In the genomic region with DNA sequence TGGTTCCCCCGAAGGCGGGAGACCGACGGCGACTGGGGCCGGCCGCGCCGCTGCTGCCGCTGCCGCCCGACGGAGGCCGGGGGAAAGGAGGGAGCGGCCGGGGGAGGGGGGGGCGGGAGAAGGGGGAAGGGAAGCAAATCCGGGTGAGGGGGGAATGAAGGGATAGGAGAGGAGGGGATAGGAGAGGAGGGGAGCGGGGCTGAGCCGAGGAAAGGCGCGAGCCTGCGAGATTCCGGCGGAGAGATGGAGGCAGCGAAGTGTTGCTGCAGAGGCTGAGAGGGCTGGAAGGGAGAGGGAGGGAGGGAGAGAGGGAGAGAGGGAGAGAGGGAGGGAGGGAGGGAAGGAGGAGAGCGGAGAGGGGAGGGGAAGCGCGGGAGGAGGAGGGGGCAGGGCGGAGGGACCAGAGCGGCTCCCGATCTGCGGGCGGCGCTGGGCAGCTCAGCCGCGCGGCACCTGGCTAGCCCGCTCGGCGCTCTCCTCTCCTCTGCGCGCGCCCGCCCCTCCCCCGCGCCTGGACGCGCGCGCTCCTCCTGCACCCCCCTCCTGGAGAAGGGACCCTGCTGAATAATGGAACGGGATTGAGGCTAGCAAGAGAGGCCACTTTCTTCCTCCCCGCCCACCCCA, we compare ENCODE assay signal across 10 cellular contexts. TPM values are rescaled to one million over a fixed set of nuclear protein-coding genes. Genes with fewer than 3 reads are reported as not detected.
DNase-seq lines count a peak whose midpoint lies in the region; ATAC-seq and TF ChIP-seq lines count a peak whose summit lies in the region.
"Had no signal": no experiment of that assay in that cellular context is flagged by ENCODE, and none has a peak within 500 bp of the region (broad histone marks: within the 10 kb centered on the region; RNA-seq: fewer than 3 reads in every experiment).

No MANE protein-coding gene starts in this region.

- no peaks in the 10 kb centered on the region for H3F3A ChIP-seq in GM23248 (ENCODE audit: insufficient read depth)

- in situ Hi-C loops in GM23248 (cut with MboI), result no loop called here

- 0 to 3% methylated on average over 8 to 41 of the region's 53 CpGs for WGBS in GM23248 (ENCODE audit: low coverage in 1 of 2, low lambda C conversion rate in 2 of 2, missing lambda C conversion rate in 2 of 2), 2 experiments
- WGBS in psoas muscle, 3 donors, result 1 to 3% (median 3%) methylated on average over 3 to 49 of the region's 53 CpGs

- H3K36me3 ChIP-seq in GM23248 (ENCODE audit: low read depth) (no peaks in the 10 kb centered on the region), psoas muscle (ENCODE audit: insufficient read depth in 1 of 2, low read depth in 1 of 2) (no peaks in the 10 kb centered on the region)

- TF ChIP-seq CTCF in psoas muscle (IDR thresholded peaks at IDR 0.05), result no peak

- no peak overlapping the region for H3K4me3 ChIP-seq in GM23248
- H3K4me3 ChIP-seq in psoas muscle, result peak overlapping the region; percentile 38

- no peaks in the 10 kb centered on the region for H4K20me1 ChIP-seq in GM23248 (ENCODE audit: insufficient read depth)

- H3K4me2 ChIP-seq in GM23248 (ENCODE audit: unreplicated experiment), result no peak overlapping the region

- H3K9me2 ChIP-seq in GM23248 (ENCODE audit: insufficient read depth), result no peaks in the 10 kb centered on the region

- no peak overlapping the region for H2AFZ ChIP-seq in GM23248

- no peak for TF ChIP-seq POLR2A in GM18505 (IDR thresholded peaks at IDR 0.05; ENCODE audit: borderline replicate concordance, extremely low read depth, insufficient read depth, insufficient read length)

- intact Hi-C loops in left ventricle myocardium superior (cut with micrococcal nuclease), result no loop called here
- intact Hi-C loops in psoas muscle (cut with DNase I), result no loop called here

- DNase-seq in GM23248 (peak; percentile 16), NCI-H526 treated with DMSO at 0.1 percent for 48 hours (lab: John Stamatoyannopoulos, UW) (peak; percentile 66), left ventricle myocardium superior (no peak), psoas muscle (no peak)
- DNase-seq: kidney had no signal

- H3K27me3 ChIP-seq in GM23248 (replicated peaks; ENCODE audit: insufficient read depth) (peaks cover 71% of the 10 kb centered on the region), psoas muscle (ENCODE audit: insufficient read depth in 3 of 3, low read length in 2 of 3) (peaks cover 0 to 62% (median 32%) of the 10 kb centered on the region in 3 donors)

- H3K79me2 ChIP-seq in GM23248 (ENCODE audit: insufficient read depth), result no peaks in the 10 kb centered on the region

- no peaks in the 10 kb centered on the region for H3K4me1 ChIP-seq in GM23248 (ENCODE audit: insufficient read depth)
- H3K4me1 ChIP-seq in psoas muscle, result no peaks in the 10 kb centered on the region

- H3K27ac ChIP-seq in GM23248, result no peak overlapping the region
- no peak overlapping the region for H3K27ac ChIP-seq in psoas muscle

- ATAC-seq in left ventricle myocardium superior, result peak; percentile 55
- ATAC-seq in psoas muscle, result peak in 1 of 4 donors; percentile 28
- ATAC-seq in HG02981 (IDR thresholded peaks at IDR 0.05; ENCODE audit: unreplicated experiment), result no peak
- ATAC-seq in GM18505 (IDR thresholded peaks at IDR 0.05; ENCODE audit: unreplicated experiment), result no peak
- ATAC-seq in HG03457 (IDR thresholded peaks at IDR 0.05; ENCODE audit: unreplicated experiment), result no peak
- ATAC-seq in GM21717 (IDR thresholded peaks at IDR 0.05; ENCODE audit: unreplicated experiment), result no peak

- H3K9me3 ChIP-seq in GM23248 (ENCODE audit: low read depth), result no peaks in the 10 kb centered on the region
- H3K9me3 ChIP-seq in psoas muscle, result no peaks in the 10 kb centered on the region

- H3K9ac ChIP-seq in GM23248, result no peak overlapping the region

RNA-seq across cellular contexts. Expression of a gene that starts 52.4 kb away (rescaled TPM):
- not detected in 2 replicates for total RNA-seq in GM23248 (2014; rRNA removed; shearing (Covaris generic))
- not detected in 2 replicates for polyA plus RNA-seq in GM23248 (2016; fragmentation: Nextera tagmentation; extraction: Ambion mirVana)
- not detected for total RNA-seq in left ventricle myocardium superior
- not detected for total RNA-seq in psoas muscle
- polyA plus RNA-seq in psoas muscle, result not detected
- total RNA-seq: T-helper 1 cell treated with Interleukin-12 subunit alpha and Interleukin-12 subunit beta and Interleukin-4 antibody, amounts not matched to agents 30 ng/mL and 1 ng/mL, for 36 hours had no signal

Comparison
In these comparisons a context has a peak if more than half of its experiments do, and no peak if none do; other contexts are left out.
1. DNase-seq: peak in GM23248 (single experiment) and NCI-H526 treated with DMSO at 0.1 percent for 48 hours (single experiment); none in left ventricle myocardium superior (single experiment) and psoas muscle (0 of 2).